In the genomic region with DNA sequence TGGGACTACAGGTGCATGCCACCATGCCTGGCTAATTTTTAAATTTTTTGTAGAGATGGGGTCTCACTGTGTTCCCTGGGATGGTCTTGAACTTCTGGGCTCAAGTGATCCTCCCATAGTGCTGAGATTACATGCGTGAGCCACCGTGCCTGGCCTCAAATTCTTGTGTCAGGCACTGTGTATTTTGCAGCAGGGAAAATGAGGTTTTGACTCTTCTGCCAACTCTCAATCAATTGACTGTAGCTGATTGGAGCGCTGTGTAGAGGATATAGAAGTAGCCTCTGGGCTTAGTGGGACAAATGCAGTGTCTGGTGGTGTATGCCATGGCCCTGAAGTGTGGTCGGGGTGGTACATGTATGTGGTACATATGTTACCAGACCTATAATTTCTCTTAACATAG, we compare ENCODE assay signal across 1 cellular context.
TF ChIP-seq lines count a peak whose summit lies in the region.

No MANE protein-coding gene starts in this region.

TF ChIP-seq in K562, 482 proteins besides CTCF, POLR2A, EP300 and RAD21:
- no peak for TF ChIP-seq ZNF174 (CRISPR knock-in tag; IDR thresholded peaks at IDR 0.05)
- TF ChIP-seq SNAPC5 (CRISPR knock-in tag; IDR thresholded peaks at IDR 0.05), result no peak
- no peak for TF ChIP-seq RB1 (IDR thresholded peaks at IDR 0.05; ENCODE audit: low read depth)
- TF ChIP-seq RFX1 (IDR thresholded peaks at IDR 0.05), result no peak
- no peak for TF ChIP-seq ERF (CRISPR knock-in tag; IDR thresholded peaks at IDR 0.05)
- TF ChIP-seq, protein P1, sequence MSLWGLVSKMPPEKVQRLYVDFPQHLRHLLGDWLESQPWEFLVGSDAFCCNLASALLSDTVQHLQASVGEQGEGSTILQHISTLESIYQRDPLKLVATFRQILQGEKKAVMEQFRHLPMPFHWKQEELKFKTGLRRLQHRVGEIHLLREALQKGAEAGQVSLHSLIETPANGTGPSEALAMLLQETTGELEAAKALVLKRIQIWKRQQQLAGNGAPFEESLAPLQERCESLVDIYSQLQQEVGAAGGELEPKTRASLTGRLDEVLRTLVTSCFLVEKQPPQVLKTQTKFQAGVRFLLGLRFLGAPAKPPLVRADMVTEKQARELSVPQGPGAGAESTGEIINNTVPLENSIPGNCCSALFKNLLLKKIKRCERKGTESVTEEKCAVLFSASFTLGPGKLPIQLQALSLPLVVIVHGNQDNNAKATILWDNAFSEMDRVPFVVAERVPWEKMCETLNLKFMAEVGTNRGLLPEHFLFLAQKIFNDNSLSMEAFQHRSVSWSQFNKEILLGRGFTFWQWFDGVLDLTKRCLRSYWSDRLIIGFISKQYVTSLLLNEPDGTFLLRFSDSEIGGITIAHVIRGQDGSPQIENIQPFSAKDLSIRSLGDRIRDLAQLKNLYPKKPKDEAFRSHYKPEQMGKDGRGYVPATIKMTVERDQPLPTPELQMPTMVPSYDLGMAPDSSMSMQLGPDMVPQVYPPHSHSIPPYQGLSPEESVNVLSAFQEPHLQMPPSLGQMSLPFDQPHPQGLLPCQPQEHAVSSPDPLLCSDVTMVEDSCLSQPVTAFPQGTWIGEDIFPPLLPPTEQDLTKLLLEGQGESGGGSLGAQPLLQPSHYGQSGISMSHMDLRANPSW (CRISPR knock-in tag; IDR thresholded peaks at IDR 0.05), result no peak
